9 cellular contexts compared by ENCODE assay signal in genomic region chr11:3949132-3949531, GRCh38.
A peak's percentile ranks its signal among the peaks of the same experiment; 100 is the strongest.
DNase-seq lines count a peak whose midpoint lies in the region; ATAC-seq and TF ChIP-seq lines count a peak whose summit lies in the region.
"Had no signal": no experiment of that assay in that cellular context is flagged by ENCODE, and none has a peak within 500 bp of the region (broad histone marks: within the 10 kb centered on the region; RNA-seq: fewer than 3 reads in every experiment).

No MANE protein-coding gene starts in this region.

- H3K4me2 ChIP-seq in Loucy (ENCODE audit: low read depth, low read length, poor library complexity, severe bottlenecking), result peak overlapping the region; percentile 82

- peak; percentile 56 to 61 (median 58) for DNase-seq in immature natural killer cell
- DNase-seq in NCI-H1092 (lab: John Stamatoyannopoulos, UW), result no peak
- no peak for DNase-seq in hippocampal formation (lab: John Stamatoyannopoulos, UW)
- DNase-seq in T1000 (lab: John Stamatoyannopoulos, UW), result no peak
- no peak for DNase-seq in hepatic stellate cell (ENCODE audit: low spot score)
- DNase-seq: anterior cingulate cortex had no signal

- ATAC-seq in GM18519 (IDR thresholded peaks at IDR 0.05; ENCODE audit: low FRiP score, unreplicated experiment) (peak; percentile 71), GM21786 (IDR thresholded peaks at IDR 0.05; ENCODE audit: unreplicated experiment) (peak; percentile 55)

- H3K4me1 Mint-ChIP-seq in immature natural killer cell, result peaks cover 95 to 100% of the 10 kb centered on the region in 2 donors

- peak overlapping the region; percentile 58 to 76 (median 71) for H3K4me3 Mint-ChIP-seq in immature natural killer cell

- no peaks in the 10 kb centered on the region for H3K9me3 Mint-ChIP-seq in immature natural killer cell

- H3K9me3 ChIP-seq in Loucy (ENCODE audit: insufficient read depth, low read depth, low read length), result no peaks in the 10 kb centered on the region

- H3K4me3 ChIP-seq in Loucy (ENCODE audit: low read length, poor library complexity, severe bottlenecking), result peak overlapping the region; percentile 68

- H4K20me1 ChIP-seq in Loucy (ENCODE audit: insufficient read depth, low read length, poor library complexity, severe bottlenecking), result peaks cover 5% of the 10 kb centered on the region

- no peaks in the 10 kb centered on the region for H3K9me2 ChIP-seq in Loucy (replicated peaks; ENCODE audit: low read depth, low read length)

- peak overlapping the region; percentile 89 to 98 (median 94) for H3K27ac Mint-ChIP-seq in immature natural killer cell

- H3K27me3 Mint-ChIP-seq in immature natural killer cell (ENCODE audit: low read depth in 3 of 3), result peaks cover 0 to 8% (median 2%) of the 10 kb centered on the region in 3 donors

- H3K9ac ChIP-seq in Loucy (ENCODE audit: low read depth, low read length, poor library complexity, severe bottlenecking), result peak overlapping the region; percentile 76

- no peak for TF ChIP-seq CTCF in Loucy (conservative IDR thresholded peaks at IDR 0.05; ENCODE audit: low read length)

- H3K27me3 ChIP-seq in Loucy (ENCODE audit: insufficient read depth, low read length, poor library complexity, severe bottlenecking), result no peaks in the 10 kb centered on the region

- H3F3A ChIP-seq in Loucy (ENCODE audit: low read depth), result peaks cover 23% of the 10 kb centered on the region

- H2AFZ ChIP-seq in Loucy (ENCODE audit: low read length), result no peak overlapping the region

- peaks cover 77% of the 10 kb centered on the region for H3K79me2 ChIP-seq in Loucy (ENCODE audit: insufficient read depth, low read length)

- peaks cover 4 to 10% (median 6%) of the 10 kb centered on the region in 3 donors for H3K36me3 Mint-ChIP-seq in immature natural killer cell

- peaks cover 92% of the 10 kb centered on the region for H3K4me1 ChIP-seq in Loucy (ENCODE audit: insufficient read depth, low read length, poor library complexity, severe bottlenecking)

- H3K36me3 ChIP-seq in Loucy (ENCODE audit: insufficient read depth, low read length), result no peaks in the 10 kb centered on the region

Comparison
In these comparisons a context has a peak if more than half of its experiments do, and no peak if none do; other contexts are left out.
1. DNase-seq: peak in immature natural killer cell (3 of 3); none in NCI-H1092 (single experiment), hippocampal formation (0 of 2), T1000 (single experiment) and hepatic stellate cell (single experiment).